11 cellular contexts compared by ENCODE assay signal in genomic region chr11:126163074-126163700, GRCh38. TPM values are rescaled to one million over a fixed set of nuclear protein-coding genes. Genes with fewer than 3 reads are reported as not detected.
DNase-seq lines count a peak whose midpoint lies in the region; ATAC-seq, FAIRE-seq and TF ChIP-seq lines count a peak whose summit lies in the region.
"Had no signal": no experiment of that assay in that cellular context is flagged by ENCODE, and none has a peak within 500 bp of the region (broad histone marks: within the 10 kb centered on the region; RNA-seq: fewer than 3 reads in every experiment).

No MANE protein-coding gene starts in this region.

- H3K4me3 ChIP-seq in skin epidermis = no peak overlapping the region

- H3K4me1 ChIP-seq in foreskin keratinocyte = no peaks in the 10 kb centered on the region

- TF ChIP-seq POLR2A in H54 (IDR thresholded peaks at IDR 0.05; ENCODE audit: low read depth, low read length) = no peak

- FAIRE-seq in H54 (lab: Jason Lieb, UNC) = peak; percentile 91
- FAIRE-seq: colon, GM18507 had no signal

- H3K27me3 ChIP-seq in foreskin keratinocyte = peaks cover 10% of the 10 kb centered on the region

- no peak for TF ChIP-seq CTCF in foreskin keratinocyte (conservative IDR thresholded peaks at IDR 0.05)

- H3K27ac ChIP-seq in foreskin keratinocyte = no peak overlapping the region
- peak overlapping the region in 13 of 21 experiments; percentile 2 to 80 (median 52) for H3K27ac ChIP-seq in skin epidermis

- DNase-seq in H54 (ENCODE audit: insufficient read length, low spot score) = peak; percentile 74
- peak; percentile 73 for DNase-seq in RKO (ENCODE audit: low spot score)
- peak; percentile 43 to 73 for DNase-seq in foreskin keratinocyte
- DNase-seq in HuH-7 (ENCODE audit: low spot score) = no peak
- no peak for DNase-seq in T-helper 1 cell
- DNase-seq: activated CD4-positive, alpha-beta T cell treated with anti-CD3 and anti-CD28 coated beads, Interleukin-2, amount 50 U/mL, for 1 hour had no signal

- ATAC-seq in foreskin keratinocyte (peak; percentile 95), GM19463 (IDR thresholded peaks at IDR 0.05; ENCODE audit: unreplicated experiment) (no peak), HG02870 (IDR thresholded peaks at IDR 0.05; ENCODE audit: unreplicated experiment) (no peak)

RNA-seq across cellular contexts. Expression of gene RPUSD4, which starts 48.3 kb away (rescaled TPM):
- 24.1 and 24.5 TPM in 2 replicates for total RNA-seq in foreskin keratinocyte
- 17.4 and 18.1 TPM in 2 replicates for polyA plus RNA-seq in foreskin keratinocyte

RNA-seq across cellular contexts. Expression of gene FAM118B, which starts 48.4 kb away (rescaled TPM):
- 20.9 and 21.6 TPM in 2 replicates for total RNA-seq in foreskin keratinocyte
- 15.6 and 16.5 TPM in 2 replicates for polyA plus RNA-seq in foreskin keratinocyte

Comparison
In these comparisons a context has a peak if more than half of its experiments do, and no peak if none do; other contexts are left out.
1. DNase-seq: peak in H54 (single experiment), RKO (single experiment) and foreskin keratinocyte (2 of 2); none in HuH-7 (single experiment) and T-helper 1 cell (0 of 5).